In the genomic region with DNA sequence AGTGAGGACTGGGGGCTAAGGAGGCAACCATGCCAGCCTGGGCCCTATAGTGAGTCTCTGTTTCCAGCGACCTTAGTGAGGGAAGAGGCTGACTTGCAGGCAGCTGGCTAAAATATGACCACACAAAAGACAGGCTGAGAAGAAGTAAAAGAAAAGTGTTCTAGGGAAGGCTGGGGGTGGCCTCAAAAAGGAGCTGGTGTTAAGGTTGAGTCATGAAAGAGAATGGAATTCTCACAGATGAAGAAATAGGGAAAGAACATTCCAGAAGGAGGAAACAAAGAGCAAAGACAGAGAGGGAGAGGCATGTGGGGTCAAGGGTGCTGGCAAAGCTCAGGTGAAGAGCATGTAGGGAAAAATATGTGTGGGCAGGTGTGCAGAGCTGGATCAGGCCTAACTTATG, we compare ENCODE assay signal across 14 cellular contexts.
DNase-seq lines count a peak whose midpoint lies in the region; ATAC-seq and TF ChIP-seq lines count a peak whose summit lies in the region.
"Had no signal": no experiment of that assay in that cellular context is flagged by ENCODE, and none has a peak within 500 bp of the region (broad histone marks: within the 10 kb centered on the region; RNA-seq: fewer than 3 reads in every experiment).

No MANE protein-coding gene starts in this region.

- H3K4me1 ChIP-seq in adipocyte (ENCODE audit: control insufficient read depth, insufficient read depth, low read length) = peaks cover 30% of the 10 kb centered on the region
- peaks cover 11% of the 10 kb centered on the region for H3K4me1 ChIP-seq in body of pancreas

- H3K9ac ChIP-seq in adipocyte (ENCODE audit: low read length) = peak overlapping the region; percentile 28

- intact Hi-C loops in body of pancreas (cut with DNase I) = no loop called here

- ATAC-seq in HG03457 (IDR thresholded peaks at IDR 0.05; ENCODE audit: unreplicated experiment) (no peak), body of pancreas (no peak)
- ATAC-seq: sciatic nerve had no signal

- H3K4me3 ChIP-seq in adipocyte (ENCODE audit: low read length) (peak overlapping the region; percentile 10), fibroblast of pulmonary artery (replicated peaks; ENCODE audit: low read depth, low read length) (no peak overlapping the region), body of pancreas (no peak overlapping the region)
- H3K4me3 ChIP-seq: HAP-1 had no signal

- H3K27me3 ChIP-seq in adipocyte (replicated peaks; ENCODE audit: control insufficient read depth, insufficient read depth, low read length) (no peaks in the 10 kb centered on the region), body of pancreas (no peaks in the 10 kb centered on the region)
- H3K27me3 ChIP-seq: neutrophil had no signal

- no peak overlapping the region for H3K27ac ChIP-seq in body of pancreas
- H3K27ac ChIP-seq: neutrophil had no signal

- TF ChIP-seq POLR2A in body of pancreas (IDR thresholded peaks at IDR 0.05) = no peak

- H3K9me3 ChIP-seq in adipocyte (ENCODE audit: control insufficient read depth, low read length) (no peaks in the 10 kb centered on the region), body of pancreas (no peaks in the 10 kb centered on the region)
- H3K9me3 ChIP-seq: HAP-1, neutrophil had no signal

- TF ChIP-seq CTCF in fibroblast of pulmonary artery (IDR thresholded peaks at IDR 0.05; ENCODE audit: low read length, missing control alignments) (no peak), body of pancreas (IDR thresholded peaks at IDR 0.05) (no peak)

- WGBS in body of pancreas, 2 donors = 61 to 65% methylated on average over 1 of the region's 1 CpG

- DNase-seq in GM04504 (ENCODE audit: low read depth) = peak; percentile 29
- peak; percentile 69 for DNase-seq in adipocyte (ENCODE audit: low read depth)
- peak; percentile 62 for DNase-seq in fibroblast of pulmonary artery (ENCODE audit: low read depth)
- peak; percentile 91 for DNase-seq in renal cortical epithelial cell (ENCODE audit: low read depth)
- DNase-seq in HuH-7 (ENCODE audit: low spot score) = no peak
- DNase-seq in NCI-H1417 treated with DMSO at 0.1 percent for 48 hours (lab: John Stamatoyannopoulos, UW) = no peak
- no peak for DNase-seq in body of pancreas
- DNase-seq: cerebellar nuclear complex, endodermal cell, head of caudate nucleus had no signal

- H3K36me3 ChIP-seq in adipocyte (ENCODE audit: control insufficient read depth, insufficient read depth, low read length, severe bottlenecking) (peaks cover 14% of the 10 kb centered on the region), body of pancreas (replicated peaks in 1 of 2; ENCODE audit: insufficient read depth in 1 of 2, low read depth in 2 of 2) (no peaks in the 10 kb centered on the region)
- H3K36me3 ChIP-seq: HAP-1, neutrophil had no signal

Comparison
In these comparisons a context has a peak if more than half of its experiments do, and no peak if none do; other contexts are left out.
1. DNase-seq: peak in GM04504 (single experiment), adipocyte (single experiment), fibroblast of pulmonary artery (single experiment) and renal cortical epithelial cell (single experiment); none in HuH-7 (single experiment), NCI-H1417 treated with DMSO at 0.1 percent for 48 hours (single experiment) and body of pancreas (0 of 4).